1 cellular context compared by ENCODE assay signal in genomic region chr6:30617565-30618269, GRCh38.
A peak's percentile ranks its signal among the peaks of the same experiment; 100 is the strongest.
TF ChIP-seq lines count a peak whose summit lies in the region.

TSS of gene MRPS18B (plus strand) at chr6:30617840. CDS start at chr6:30617866, 26 bp downstream.

TF ChIP-seq in HCT116, 20 proteins besides CTCF, POLR2A, EP300 and RAD21 (continued from another document):
- peak; percentile 96 for TF ChIP-seq YY1 (IDR thresholded peaks at IDR 0.05; ENCODE audit: extremely low read depth, insufficient replicate concordance, low read depth, low read length)
- TF ChIP-seq POLR2AphosphoS5 (IDR thresholded peaks at IDR 0.05; ENCODE audit: low read depth, low read length) = peak; percentile 86
- no peak for TF ChIP-seq ZNF274 (IDR thresholded peaks at IDR 0.05; ENCODE audit: low read depth, low read length)
- TF ChIP-seq, protein P1, sequence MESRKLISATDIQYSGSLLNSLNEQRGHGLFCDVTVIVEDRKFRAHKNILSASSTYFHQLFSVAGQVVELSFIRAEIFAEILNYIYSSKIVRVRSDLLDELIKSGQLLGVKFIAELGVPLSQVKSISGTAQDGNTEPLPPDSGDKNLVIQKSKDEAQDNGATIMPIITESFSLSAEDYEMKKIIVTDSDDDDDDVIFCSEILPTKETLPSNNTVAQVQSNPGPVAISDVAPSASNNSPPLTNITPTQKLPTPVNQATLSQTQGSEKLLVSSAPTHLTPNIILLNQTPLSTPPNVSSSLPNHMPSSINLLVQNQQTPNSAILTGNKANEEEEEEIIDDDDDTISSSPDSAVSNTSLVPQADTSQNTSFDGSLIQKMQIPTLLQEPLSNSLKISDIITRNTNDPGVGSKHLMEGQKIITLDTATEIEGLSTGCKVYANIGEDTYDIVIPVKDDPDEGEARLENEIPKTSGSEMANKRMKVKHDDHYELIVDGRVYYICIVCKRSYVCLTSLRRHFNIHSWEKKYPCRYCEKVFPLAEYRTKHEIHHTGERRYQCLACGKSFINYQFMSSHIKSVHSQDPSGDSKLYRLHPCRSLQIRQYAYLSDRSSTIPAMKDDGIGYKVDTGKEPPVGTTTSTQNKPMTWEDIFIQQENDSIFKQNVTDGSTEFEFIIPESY (IDR thresholded peaks at IDR 0.05; ENCODE audit: extremely low read depth, insufficient replicate concordance, low read length) = no peak
- no peak for TF ChIP-seq ZFX (IDR thresholded peaks at IDR 0.05)
